ENCODE assay signal across 11 cellular contexts in the genomic region with DNA sequence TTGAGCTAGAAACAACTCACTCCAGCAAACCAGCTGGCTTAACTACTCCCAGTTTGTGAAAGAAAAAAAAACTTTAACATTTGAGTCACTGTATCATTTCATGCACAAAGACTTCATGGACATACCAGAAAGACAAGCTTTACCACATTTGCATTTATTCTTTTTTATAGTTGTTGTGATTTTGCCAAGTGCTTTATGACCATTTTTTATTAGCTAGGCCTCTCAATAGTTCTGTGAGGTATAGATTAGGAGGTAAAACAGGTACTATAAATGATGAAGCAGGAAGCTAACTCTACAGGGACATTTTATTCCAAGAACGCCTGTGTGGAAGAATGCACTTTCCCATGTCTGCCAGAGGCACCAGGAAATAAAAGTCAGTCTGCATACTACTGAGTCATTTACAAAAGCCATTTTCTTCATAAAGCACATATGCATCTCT.
DNase-seq lines count a peak whose midpoint lies in the region; TF ChIP-seq lines count a peak whose summit lies in the region.
"Had no signal": no experiment of that assay in that cellular context is flagged by ENCODE, and none has a peak within 500 bp of the region (broad histone marks: within the 10 kb centered on the region; RNA-seq: fewer than 3 reads in every experiment).

No MANE protein-coding gene starts in this region.

- no peak for TF ChIP-seq CTCF in HEK293 (tag by site-specific recombination; IDR thresholded peaks at IDR 0.05)
- TF ChIP-seq CTCF in VCaP (conservative IDR thresholded peaks at IDR 0.05): no peak

- POLR2A ChIA-PET in HEK293 (lab: Yijun Ruan, JAX): no interaction called here

- H3K36me3 ChIP-seq in HEK293 (ENCODE audit: control insufficient read depth in 2 of 2, insufficient read depth in 1 of 2, low read length in 2 of 2): no peaks in the 10 kb centered on the region

- CTCF ChIA-PET in HEK293 (lab: Yijun Ruan, JAX): interaction anchor here (0.5 to 1.2 kb wide), 3 partner anchors 13 to 132 kb away, joined by 3 to 4 read pairs (median 3); no protein-coding TSS in a partner anchor

- no peaks in the 10 kb centered on the region for H3K9me3 ChIP-seq in HEK293 (ENCODE audit: control insufficient read depth, insufficient read depth, low read depth, low read length)

- no peaks in the 10 kb centered on the region for H3K4me1 ChIP-seq in HEK293 (ENCODE audit: control insufficient read depth, insufficient read depth, low read length)

- H3K27ac ChIP-seq in HEK293 (ENCODE audit: extremely low read depth, low read depth, low read length) (no peak overlapping the region), VCaP (peak overlapping the region; percentile 98)

- DNase-seq in glomerular visceral epithelial cell (ENCODE audit: extremely low spot score) (peak; percentile 44), stromal cell of bone marrow (ENCODE audit: low read depth) (peak; percentile 42), activated gamma-delta T cell treated with Interleukin-2 at 50 U/mL for 16 hours (no peak), cerebellar cortex (ENCODE audit: low spot score) (no peak)
- no peak for DNase-seq in activated CD4-positive, alpha-beta T cell treated with anti-CD3 and anti-CD28 coated beads for 48 hours
- DNase-seq: activated CD4-positive, alpha-beta T cell treated with anti-CD3 and anti-CD28 coated beads, Interleukin-2, amount 50 U/mL, for 48 hours; activated effector memory CD4-positive, alpha-beta T cell treated with anti-CD3 and anti-CD28 coated beads, Interleukin-2, amount 50 U/mL, for 16 hours; NCI-H345; T-helper 2 cell had no signal

- H3K4me3 ChIP-seq in HEK293 (ENCODE audit: low read depth, low read length): no peak overlapping the region

TF ChIP-seq in HEK293, 187 proteins besides CTCF, POLR2A, EP300 and RAD21:
- TF ChIP-seq PRDM1 (tag by site-specific recombination; IDR thresholded peaks at IDR 0.05) (peak; percentile 44; the same call in 1 of the 2 replicates), ZBTB1 (tag by site-specific recombination; IDR thresholded peaks at IDR 0.05) (no peak), ZNF248 (tag by site-specific recombination; IDR thresholded peaks at IDR 0.05) (no peak), ZNF473 (tag by site-specific recombination; IDR thresholded peaks at IDR 0.05) (no peak), ZNF777 (tag by site-specific recombination; IDR thresholded peaks at IDR 0.05; ENCODE audit: borderline replicate concordance) (no peak), ZNF10 (tag by site-specific recombination; IDR thresholded peaks at IDR 0.05) (no peak)
- TF ChIP-seq, protein P1, sequence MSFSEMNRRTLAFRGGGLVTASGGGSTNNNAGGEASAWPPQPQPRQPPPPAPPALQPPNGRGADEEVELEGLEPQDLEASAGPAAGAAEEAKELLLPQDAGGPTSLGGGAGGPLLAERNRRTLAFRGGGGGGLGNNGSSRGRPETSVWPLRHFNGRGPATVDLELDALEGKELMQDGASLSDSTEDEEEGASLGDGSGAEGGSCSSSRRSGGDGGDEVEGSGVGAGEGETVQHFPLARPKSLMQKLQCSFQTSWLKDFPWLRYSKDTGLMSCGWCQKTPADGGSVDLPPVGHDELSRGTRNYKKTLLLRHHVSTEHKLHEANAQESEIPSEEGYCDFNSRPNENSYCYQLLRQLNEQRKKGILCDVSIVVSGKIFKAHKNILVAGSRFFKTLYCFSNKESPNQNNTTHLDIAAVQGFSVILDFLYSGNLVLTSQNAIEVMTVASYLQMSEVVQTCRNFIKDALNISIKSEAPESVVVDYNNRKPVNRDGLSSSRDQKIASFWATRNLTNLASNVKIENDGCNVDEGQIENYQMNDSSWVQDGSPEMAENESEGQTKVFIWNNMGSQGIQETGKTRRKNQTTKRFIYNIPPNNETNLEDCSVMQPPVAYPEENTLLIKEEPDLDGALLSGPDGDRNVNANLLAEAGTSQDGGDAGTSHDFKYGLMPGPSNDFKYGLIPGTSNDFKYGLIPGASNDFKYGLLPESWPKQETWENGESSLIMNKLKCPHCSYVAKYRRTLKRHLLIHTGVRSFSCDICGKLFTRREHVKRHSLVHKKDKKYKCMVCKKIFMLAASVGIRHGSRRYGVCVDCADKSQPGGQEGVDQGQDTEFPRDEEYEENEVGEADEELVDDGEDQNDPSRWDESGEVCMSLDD (tag by site-specific recombination; IDR thresholded peaks at IDR 0.05): no peak
- TF ChIP-seq, protein P2, sequence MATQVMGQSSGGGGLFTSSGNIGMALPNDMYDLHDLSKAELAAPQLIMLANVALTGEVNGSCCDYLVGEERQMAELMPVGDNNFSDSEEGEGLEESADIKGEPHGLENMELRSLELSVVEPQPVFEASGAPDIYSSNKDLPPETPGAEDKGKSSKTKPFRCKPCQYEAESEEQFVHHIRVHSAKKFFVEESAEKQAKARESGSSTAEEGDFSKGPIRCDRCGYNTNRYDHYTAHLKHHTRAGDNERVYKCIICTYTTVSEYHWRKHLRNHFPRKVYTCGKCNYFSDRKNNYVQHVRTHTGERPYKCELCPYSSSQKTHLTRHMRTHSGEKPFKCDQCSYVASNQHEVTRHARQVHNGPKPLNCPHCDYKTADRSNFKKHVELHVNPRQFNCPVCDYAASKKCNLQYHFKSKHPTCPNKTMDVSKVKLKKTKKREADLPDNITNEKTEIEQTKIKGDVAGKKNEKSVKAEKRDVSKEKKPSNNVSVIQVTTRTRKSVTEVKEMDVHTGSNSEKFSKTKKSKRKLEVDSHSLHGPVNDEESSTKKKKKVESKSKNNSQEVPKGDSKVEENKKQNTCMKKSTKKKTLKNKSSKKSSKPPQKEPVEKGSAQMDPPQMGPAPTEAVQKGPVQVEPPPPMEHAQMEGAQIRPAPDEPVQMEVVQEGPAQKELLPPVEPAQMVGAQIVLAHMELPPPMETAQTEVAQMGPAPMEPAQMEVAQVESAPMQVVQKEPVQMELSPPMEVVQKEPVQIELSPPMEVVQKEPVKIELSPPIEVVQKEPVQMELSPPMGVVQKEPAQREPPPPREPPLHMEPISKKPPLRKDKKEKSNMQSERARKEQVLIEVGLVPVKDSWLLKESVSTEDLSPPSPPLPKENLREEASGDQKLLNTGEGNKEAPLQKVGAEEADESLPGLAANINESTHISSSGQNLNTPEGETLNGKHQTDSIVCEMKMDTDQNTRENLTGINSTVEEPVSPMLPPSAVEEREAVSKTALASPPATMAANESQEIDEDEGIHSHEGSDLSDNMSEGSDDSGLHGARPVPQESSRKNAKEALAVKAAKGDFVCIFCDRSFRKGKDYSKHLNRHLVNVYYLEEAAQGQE (tag by site-specific recombination; IDR thresholded peaks at IDR 0.05): no peak
- TF ChIP-seq, protein P3, sequence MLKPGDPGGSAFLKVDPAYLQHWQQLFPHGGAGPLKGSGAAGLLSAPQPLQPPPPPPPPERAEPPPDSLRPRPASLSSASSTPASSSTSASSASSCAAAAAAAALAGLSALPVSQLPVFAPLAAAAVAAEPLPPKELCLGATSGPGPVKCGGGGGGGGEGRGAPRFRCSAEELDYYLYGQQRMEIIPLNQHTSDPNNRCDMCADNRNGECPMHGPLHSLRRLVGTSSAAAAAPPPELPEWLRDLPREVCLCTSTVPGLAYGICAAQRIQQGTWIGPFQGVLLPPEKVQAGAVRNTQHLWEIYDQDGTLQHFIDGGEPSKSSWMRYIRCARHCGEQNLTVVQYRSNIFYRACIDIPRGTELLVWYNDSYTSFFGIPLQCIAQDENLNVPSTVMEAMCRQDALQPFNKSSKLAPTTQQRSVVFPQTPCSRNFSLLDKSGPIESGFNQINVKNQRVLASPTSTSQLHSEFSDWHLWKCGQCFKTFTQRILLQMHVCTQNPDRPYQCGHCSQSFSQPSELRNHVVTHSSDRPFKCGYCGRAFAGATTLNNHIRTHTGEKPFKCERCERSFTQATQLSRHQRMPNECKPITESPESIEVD (tag by site-specific recombination; IDR thresholded peaks at IDR 0.05): peak; percentile 28; the same call in 1 of the 2 replicates

Comparison
In these comparisons a context has a peak if more than half of its experiments do, and no peak if none do; other contexts are left out.
1. DNase-seq: peak in glomerular visceral epithelial cell (single experiment) and stromal cell of bone marrow (single experiment); none in activated CD4-positive, alpha-beta T cell treated with anti-CD3 and anti-CD28 coated beads for 48 hours (single experiment), activated gamma-delta T cell treated with Interleukin-2 at 50 U/mL for 16 hours (single experiment) and cerebellar cortex (single experiment).